ENCODE assay signal across 8 cellular contexts in genomic region chr7:140175221-140176218, GRCh38. TPM values are rescaled to one million over a fixed set of nuclear protein-coding genes. Genes with fewer than 3 reads are reported as not detected.
A peak's percentile ranks its signal among the peaks of the same experiment; 100 is the strongest.
DNase-seq lines count a peak whose midpoint lies in the region; ATAC-seq lines count a peak whose summit lies in the region.

No MANE protein-coding gene starts in this region.

- CTCF ChIA-PET in activated CD4-positive, alpha-beta T cell treated with anti-CD3 and anti-CD28 coated beads for 36 hours (lab: Charles Lee) = interaction anchor here (0.6 to 1.1 kb wide), 7 partner anchors 8 to 1369 kb away, joined by 3 to 4 read pairs (median 3); no protein-coding TSS in a partner anchor

- H3K36me3 Mint-ChIP-seq in activated CD4-positive, alpha-beta T cell treated with anti-CD3 and anti-CD28 coated beads for 36 hours (ENCODE audit: low read depth) = peaks cover 21% of the 10 kb centered on the region

- peak overlapping the region; percentile 96 for H3K4me3 Mint-ChIP-seq in activated CD4-positive, alpha-beta T cell treated with anti-CD3 and anti-CD28 coated beads for 36 hours

- intact Hi-C loops in activated CD4-positive, alpha-beta T cell treated with anti-CD3 and anti-CD28 coated beads for 36 hours (cut with DNase I, micrococcal nuclease) = loop anchor here (1.0 to 10.0 kb wide), 22 partner anchors 10 to 1377 kb away; partner anchors contain the start of genes FMC1 (in 2 of the 2), MKRN1 (in 2 of the 2), MRPS33 (in 2 of the 2) and ADCK2 (in 1 of the 2)

- H3K9me3 Mint-ChIP-seq in activated CD4-positive, alpha-beta T cell treated with anti-CD3 and anti-CD28 coated beads for 36 hours (ENCODE audit: low read depth) = peaks cover 9% of the 10 kb centered on the region

- POLR2A ChIA-PET in activated CD4-positive, alpha-beta T cell treated with anti-CD3 and anti-CD28 coated beads for 36 hours (lab: Charles Lee) = interaction anchor here (0.8 to 1.0 kb wide), 2 partner anchors 54 to 77 kb away, joined by 3 to 9 read pairs; no protein-coding TSS in a partner anchor

- H3K27ac Mint-ChIP-seq in activated CD4-positive, alpha-beta T cell treated with anti-CD3 and anti-CD28 coated beads for 36 hours = peak overlapping the region; percentile 83

- DNase-seq in Ammon's horn (ENCODE audit: low spot score) (peak; percentile 94), GM19238 (ENCODE audit: insufficient read length, low spot score) (peak; percentile 63), NCI-H510A treated with DMSO at 0.1 percent for 48 hours (lab: John Stamatoyannopoulos, UW) (peak; percentile 96), kidney glomerular epithelial cell (lab: John Stamatoyannopoulos, UW) (peak; percentile 92)
- DNase-seq in activated CD4-positive, alpha-beta T cell treated with anti-CD3 and anti-CD28 coated beads for 36 hours = peak; percentile 95
- peak; percentile 78 to 85 for DNase-seq in stimulated activated CD4-positive, alpha-beta T cell treated with anti-CD3 and anti-CD28 coated beads, Interleukin-15, amount 100 ng/mL, for 48 hours (ENCODE audit: low read depth in 2 of 2)

- peaks cover 48% of the 10 kb centered on the region for H3K4me1 Mint-ChIP-seq in activated CD4-positive, alpha-beta T cell treated with anti-CD3 and anti-CD28 coated beads for 36 hours

- peaks cover 3% of the 10 kb centered on the region for H3K27me3 Mint-ChIP-seq in activated CD4-positive, alpha-beta T cell treated with anti-CD3 and anti-CD28 coated beads for 36 hours

- ATAC-seq in HG03442 (IDR thresholded peaks at IDR 0.05; ENCODE audit: unreplicated experiment) = peak; percentile 55
- ATAC-seq in activated CD4-positive, alpha-beta T cell treated with anti-CD3 and anti-CD28 coated beads for 36 hours = peak; percentile 70

- peak overlapping the region; percentile 77 for H3K27ac ChIP-seq in cingulate gyrus (ENCODE audit: low read depth, low read length)

RNA-seq across cellular contexts. Expression of gene KDM7A, which starts 1.3 kb away (rescaled TPM):
- total RNA-seq in activated CD4-positive, alpha-beta T cell treated with anti-CD3 and anti-CD28 coated beads for 36 hours = 10 to 100 TPM; 17.9 to 28.7 TPM

Comparison
In these comparisons a context has a peak if more than half of its experiments do, and no peak if none do; other contexts are left out.
1. Peak in every context shown above with its lines: DNase-seq, ATAC-seq and H3K27ac ChIP-seq.